In the genomic region with DNA sequence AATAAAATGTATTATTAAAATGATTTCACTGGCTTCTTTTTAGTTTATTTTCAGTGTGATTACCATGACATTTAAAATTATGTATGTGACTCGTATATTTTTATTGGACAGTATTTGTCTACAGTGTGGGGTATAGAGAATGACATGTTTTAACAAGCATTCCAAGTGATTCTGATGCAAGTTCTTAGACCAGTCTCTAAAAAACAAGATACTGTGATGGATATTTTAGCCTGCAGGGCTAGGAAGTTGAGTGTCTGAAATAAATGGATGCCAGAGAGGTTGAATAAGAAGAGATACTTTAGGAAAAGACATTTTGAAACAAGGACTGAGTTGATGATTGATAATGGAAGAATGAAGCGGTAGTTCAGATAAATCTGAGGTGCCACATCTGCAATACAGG, we compare ENCODE assay signal across 26 cellular contexts. TPM values are rescaled to one million over a fixed set of nuclear protein-coding genes. Genes with fewer than 3 reads are reported as not detected.
A peak's percentile ranks its signal among the peaks of the same experiment; 100 is the strongest.
DNase-seq lines count a peak whose midpoint lies in the region; ATAC-seq, FAIRE-seq and TF ChIP-seq lines count a peak whose summit lies in the region.
"Had no signal": no experiment of that assay in that cellular context is flagged by ENCODE, and none has a peak within 500 bp of the region (broad histone marks: within the 10 kb centered on the region; RNA-seq: fewer than 3 reads in every experiment).

No MANE protein-coding gene starts in this region.

- DNase-seq in EH (ENCODE audit: low read depth): peak; percentile 75
- DNase-seq in OCI-LY7 (ENCODE audit: low spot score): no peak
- peak; percentile 65 for DNase-seq in epithelial cell of esophagus (ENCODE audit: low read depth)
- no peak for DNase-seq in keratinocyte (ENCODE audit: low read depth, low spot score)
- no peak for DNase-seq in activated CD4-positive, CD25-positive, alpha-beta regulatory T cell (lab: John Stamatoyannopoulos, UW)
- DNase-seq in SIG-M5 (lab: John Stamatoyannopoulos, UW): no peak
- no peak for DNase-seq in NCI-H446 treated with DMSO at 0.1 percent for 48 hours (lab: John Stamatoyannopoulos, UW)
- DNase-seq: activated CD8-positive, alpha-beta T cell treated with anti-CD3 and anti-CD28 coated beads, Interleukin-2, amount 10 ng/mL, durations not matched to agents 7 days and 5 days; activated naive CD4-positive, alpha-beta T cell treated with anti-CD3 and anti-CD28 coated beads, Interleukin-2, amount 10 ng/mL, durations not matched to agents 7 days and 5 days; activated T-cell treated with anti-CD3 and anti-CD28 coated beads, Interleukin-2, amount 50 U/mL, for 1 hour; aorta; CD8-positive, alpha-beta memory T cell; DMS53; natural killer cell; NCI-H1417; NCI-H2107; NCI-H510A; ovary; stimulated activated CD4-positive, alpha-beta T cell treated with anti-CD3 and anti-CD28 coated beads, Interleukin-12 subunit alpha, Interleukin-12 subunit beta, amount 100 ng/mL, for 4 hours; stimulated activated naive CD8-positive, alpha-beta T cell treated with anti-CD3 and anti-CD28 coated beads, Interleukin-15, amount 100 ng/mL, for 72 hours; tibial artery had no signal

- H3K27me3 ChIP-seq in keratinocyte (ENCODE audit: control insufficient read depth, extremely low read depth, insufficient read depth, low read length): no peaks in the 10 kb centered on the region
- H3K27me3 ChIP-seq: ovary, tibial artery had no signal

- dilution Hi-C loops in keratinocyte (cut with MboI; ENCODE audit: extremely low pct_ligation_motif_present, low sequenced_read_pairs): no loop called here

- no TSS peak for BruUV-seq in OCI-LY7 (replicated peaks; lab: Mats Ljungman, UMichigan)

- peaks cover 5% of the 10 kb centered on the region for H4K20me1 ChIP-seq in OCI-LY7 (ENCODE audit: insufficient read depth, low read length)
- no peaks in the 10 kb centered on the region for H4K20me1 ChIP-seq in keratinocyte (ENCODE audit: control insufficient read depth, extremely low read depth, insufficient read depth, low read length)

- no peak overlapping the region for H2AFZ ChIP-seq in OCI-LY7 (ENCODE audit: low read length)
- H2AFZ ChIP-seq in keratinocyte (ENCODE audit: control insufficient read depth, low read length): no peak overlapping the region

- no peaks in the 10 kb centered on the region for H3K9me2 ChIP-seq in OCI-LY7 (ENCODE audit: insufficient read depth, low read length)

- intact Hi-C loops in OCI-LY7 (cut with micrococcal nuclease; ENCODE audit: unreplicated experiment): loop anchor here (5.0 kb wide), 1 partner anchor 1027 kb away; no protein-coding TSS in a partner anchor

- H3K4me3 ChIP-seq in OCI-LY7 (ENCODE audit: low read depth, low read length, poor library complexity, severe bottlenecking) (no peak overlapping the region), epithelial cell of esophagus (ENCODE audit: low read length) (no peak overlapping the region), keratinocyte (ENCODE audit: control insufficient read depth in 2 of 3, extremely low read depth in 1 of 3, insufficient read depth in 2 of 3, low read depth in 1 of 3, low read length in 3 of 3) (no peak overlapping the region)
- H3K4me3 ChIP-seq: GM12878, HAP-1, ovary, tibial artery had no signal

- H3K36me3 ChIP-seq in OCI-LY7 (ENCODE audit: insufficient read depth, low read length) (peaks cover 10% of the 10 kb centered on the region), keratinocyte (ENCODE audit: control insufficient read depth in 2 of 2, extremely low read depth in 1 of 2, insufficient read depth in 2 of 2, low read length in 2 of 2) (no peaks in the 10 kb centered on the region)
- H3K36me3 ChIP-seq: ovary, tibial artery had no signal

- POLR2A ChIA-PET in OCI-LY7 (lab: Charles Lee): no interaction called here

- no peak for FAIRE-seq in keratinocyte (lab: Jason Lieb, UNC)
- FAIRE-seq: GM12878, RCC 7860 had no signal

- no peak for ATAC-seq in HG02610 (IDR thresholded peaks at IDR 0.05; ENCODE audit: unreplicated experiment)
- ATAC-seq: activated CD8-positive, alpha-beta T cell treated with anti-CD3 and anti-CD28 coated beads, Interleukin-2, amount 10 ng/mL, durations not matched to agents 7 days and 5 days; GM12878; left lobe of liver; natural killer cell; stimulated activated naive CD8-positive, alpha-beta T cell treated with anti-CD3 and anti-CD28 coated beads, Interleukin-15, amount 100 ng/mL, for 72 hours had no signal

- H3K9me1 ChIP-seq in keratinocyte (ENCODE audit: control insufficient read depth, extremely low read depth, insufficient read depth, low read length): no peaks in the 10 kb centered on the region

- no peaks in the 10 kb centered on the region for H3K9me3 ChIP-seq in OCI-LY7 (ENCODE audit: low read length)
- no peaks in the 10 kb centered on the region for H3K9me3 ChIP-seq in keratinocyte (ENCODE audit: control insufficient read depth, low read depth, low read length)
- H3K9me3 ChIP-seq: HAP-1, ovary, tibial artery had no signal

- H3K9ac ChIP-seq in keratinocyte (ENCODE audit: control insufficient read depth, extremely low read depth, insufficient read depth, low read length): no peak overlapping the region

- H3K79me2 ChIP-seq in OCI-LY7 (ENCODE audit: insufficient read depth, low read depth, low read length) (peaks cover 39% of the 10 kb centered on the region), keratinocyte (ENCODE audit: control insufficient read depth, insufficient read depth, low read length) (peaks cover 23% of the 10 kb centered on the region)

- H3K4me1 ChIP-seq in OCI-LY7 (ENCODE audit: insufficient read depth, low read length, poor library complexity, severe bottlenecking): peaks cover 27% of the 10 kb centered on the region
- H3K4me1 ChIP-seq in keratinocyte (ENCODE audit: control insufficient read depth, extremely low read depth, insufficient read depth, low read length): peaks cover 21% of the 10 kb centered on the region

- H3K27ac ChIP-seq in OCI-LY7 (ENCODE audit: low read depth, low read length, poor library complexity, severe bottlenecking): no peak overlapping the region
- H3K27ac ChIP-seq in keratinocyte (ENCODE audit: control insufficient read depth, insufficient read depth, low read length): peak overlapping the region; percentile 21
- H3K27ac ChIP-seq: ovary had no signal

- TF ChIP-seq CTCF in OCI-LY7 (conservative IDR thresholded peaks at IDR 0.05; ENCODE audit: low read length) (no peak), epithelial cell of esophagus (IDR thresholded peaks at IDR 0.05; ENCODE audit: insufficient read depth, low read depth, low read length, missing control alignments) (no peak), keratinocyte (optimal IDR thresholded peaks at IDR 0.05 in 1 of 3, IDR thresholded peaks at IDR 0.05 in 1 of 3, conservative IDR thresholded peaks at IDR 0.05 in 1 of 3; ENCODE audit: extremely low read depth in 1 of 3, insufficient read depth in 2 of 3, low read length in 3 of 3) (no peak)

- CTCF ChIA-PET in OCI-LY7 (lab: Charles Lee; ENCODE audit: unreplicated experiment): no interaction called here

- H3K4me2 ChIP-seq in OCI-LY7 (ENCODE audit: low read length) (peak overlapping the region; percentile 13; the same call in 1 of the 2 replicates), keratinocyte (ENCODE audit: control insufficient read depth, extremely low read depth, insufficient read depth, low read depth, low read length) (peak overlapping the region; percentile 50)

RNA-seq across cellular contexts. Expression of gene MAD2L1, which starts 3.5 kb away (rescaled TPM):
- 69.3 and 109 TPM in 2 replicates for total RNA-seq in OCI-LY7 (2014; rRNA removed; shearing (Covaris generic))
- total RNA-seq in OCI-LY7 (2022): 112 TPM in 2 replicates
- 8.0 to 37.9 TPM (median 22.1 TPM) in 3 replicates for polyA plus RNA-seq in keratinocyte
- 0.85 TPM for polyA plus RNA-seq in keratinocyte (2011; ENCODE audit: low read depth)
- polyA plus RNA-seq in keratinocyte (2011; cell fraction: cytosol; rRNA removed): 7.2 and 9.5 TPM in 2 replicates
- polyA plus RNA-seq in keratinocyte (2011; cell fraction: nucleus; rRNA removed): 3.1 and 4.6 TPM in 2 replicates
- polyA plus RNA-seq in keratinocyte (2012; ENCODE audit: low replicate concordance): 1.8 and 31.7 TPM in 2 replicates
- 3.7 to 17.1 TPM (median 14.0 TPM) in 3 replicates for polyA minus RNA-seq in keratinocyte
- 10.4 TPM for polyA minus RNA-seq in keratinocyte (2011; cell fraction: cytosol; rRNA and poly(A)+ RNA removed)
- 6.1 and 7.9 TPM in 2 replicates for polyA minus RNA-seq in keratinocyte (2011; cell fraction: nucleus; rRNA and poly(A)+ RNA removed)

Comparison
In these comparisons a context has a peak if more than half of its experiments do, and no peak if none do; other contexts are left out.
1. DNase-seq: peak in EH (single experiment) and epithelial cell of esophagus (single experiment); none in OCI-LY7 (single experiment), keratinocyte (single experiment), activated CD4-positive, CD25-positive, alpha-beta regulatory T cell (0 of 4), SIG-M5 (single experiment) and NCI-H446 treated with DMSO at 0.1 percent for 48 hours (single experiment).